8 cellular contexts compared by ENCODE assay signal in genomic region chr6:296151-297122, GRCh38. TPM values are rescaled to one million over a fixed set of nuclear protein-coding genes. Genes with fewer than 3 reads are reported as not detected.
A peak's percentile ranks its signal among the peaks of the same experiment; 100 is the strongest.
DNase-seq lines count a peak whose midpoint lies in the region; ATAC-seq and TF ChIP-seq lines count a peak whose summit lies in the region.

No MANE protein-coding gene starts in this region.

- no peaks in the 10 kb centered on the region; the same call in none of the 2 replicates for H3K36me3 ChIP-seq in GM06990 (ENCODE audit: control insufficient read depth, insufficient read depth, low read length)
- H3K36me3 ChIP-seq in mesenchymal stem cell (ENCODE audit: control insufficient read depth in 1 of 2, insufficient read depth in 2 of 2, low read depth in 1 of 2, low read length in 2 of 2), result no peaks in the 10 kb centered on the region

- peak overlapping the region; percentile 0 for H3K9ac ChIP-seq in mesenchymal stem cell (ENCODE audit: low read length)

- no peak overlapping the region for H3K18ac ChIP-seq in mesenchymal stem cell (ENCODE audit: low read depth in 1 of 2, low read length in 2 of 2)

- TF ChIP-seq CTCF in GM06990 (IDR thresholded peaks at IDR 0.05; ENCODE audit: insufficient read depth, low read length, poor library complexity, severe bottlenecking), result peak; percentile 6

- H3K4me1 ChIP-seq in mesenchymal stem cell (ENCODE audit: control insufficient read depth, insufficient read depth, low read depth, low read length), result peaks cover 5% of the 10 kb centered on the region

- no peak overlapping the region for H2BK120ac ChIP-seq in mesenchymal stem cell (ENCODE audit: low read depth, low read length)

- H3K9me3 ChIP-seq in mesenchymal stem cell (ENCODE audit: control insufficient read depth, low read length), result no peaks in the 10 kb centered on the region

- peaks cover 27% of the 10 kb centered on the region for H3K79me1 ChIP-seq in mesenchymal stem cell (replicated peaks; ENCODE audit: low read length, poor library complexity, severe bottlenecking)

- WGBS in mesenchymal stem cell, result 61% methylated on average over 9 of the region's 9 CpGs

- H4K8ac ChIP-seq in mesenchymal stem cell (ENCODE audit: low read length), result no peak overlapping the region

- H2BK5ac ChIP-seq in mesenchymal stem cell (ENCODE audit: low read depth, low read length, poor library complexity, severe bottlenecking), result no peak overlapping the region

- H3K23ac ChIP-seq in mesenchymal stem cell (ENCODE audit: low read length in 2 of 2), result no peak overlapping the region

- ATAC-seq in GM21529 (IDR thresholded peaks at IDR 0.05; ENCODE audit: unreplicated experiment), result peak; percentile 22

- H2BK12ac ChIP-seq in mesenchymal stem cell (ENCODE audit: low read length in 2 of 2), result no peak overlapping the region

- H2BK15ac ChIP-seq in mesenchymal stem cell (ENCODE audit: low read depth, poor library complexity, severe bottlenecking), result no peak overlapping the region

- H3K14ac ChIP-seq in mesenchymal stem cell (ENCODE audit: low read length in 2 of 2), result no peak overlapping the region

- H2AFZ ChIP-seq in mesenchymal stem cell (ENCODE audit: low read depth, low read length), result no peak overlapping the region

- H3K4me3 ChIP-seq in GM06990 (replicated peaks; ENCODE audit: low read depth, low read length), result peak overlapping the region; percentile 22
- peak overlapping the region in 1 of 2 experiments; percentile 3 for H3K4me3 ChIP-seq in mesenchymal stem cell (ENCODE audit: insufficient read depth in 1 of 2, low read depth in 1 of 2, low read length in 2 of 2)

- H3K27me3 ChIP-seq in GM06990 (replicated peaks; ENCODE audit: control insufficient read depth, insufficient read depth, low read length), result no peaks in the 10 kb centered on the region
- H3K27me3 ChIP-seq in mesenchymal stem cell (ENCODE audit: control insufficient read depth in 1 of 2, insufficient read depth in 1 of 2, low read length in 2 of 2), result no peaks in the 10 kb centered on the region

- no peak overlapping the region for H3K4ac ChIP-seq in mesenchymal stem cell (ENCODE audit: low read depth in 1 of 2, low read length in 2 of 2)

- H4K91ac ChIP-seq in mesenchymal stem cell (ENCODE audit: low read length), result no peak overlapping the region

- no peak overlapping the region for H2AK5ac ChIP-seq in mesenchymal stem cell (ENCODE audit: low read length, severe bottlenecking)

- DNase-seq in GM06990 (ENCODE audit: extremely low read depth, insufficient read length), result peak; percentile 71
- peak; percentile 86 for DNase-seq in RPMI8226
- no peak for DNase-seq in mesenchymal stem cell
- no peak for DNase-seq in RKO (ENCODE audit: low spot score)
- DNase-seq in OCI-M2 (lab: John Stamatoyannopoulos, UW; ENCODE audit: unreplicated experiment), result no peak
- DNase-seq in NCI-H2196 treated with DMSO at 0.1 percent for 48 hours (lab: John Stamatoyannopoulos, UW; ENCODE audit: unreplicated experiment), result no peak
- DNase-seq in NCI-H526 treated with DMSO at 0.1 percent for 48 hours (lab: John Stamatoyannopoulos, UW), result no peak

- no peak overlapping the region for H3K4me2 ChIP-seq in mesenchymal stem cell (ENCODE audit: low read length, poor library complexity, severe bottlenecking)

- H3K27ac ChIP-seq in mesenchymal stem cell (ENCODE audit: low read length, poor library complexity, severe bottlenecking), result no peak overlapping the region

RNA-seq across cellular contexts. Expression of gene DUSP22, which starts 4.2 kb away (rescaled TPM):
- 27.0 TPM for polyA plus RNA-seq in mesenchymal stem cell (2013, experiment 1 of 2)
- 27.3 TPM for polyA plus RNA-seq in mesenchymal stem cell (2013, experiment 2 of 2)

Comparison
In these comparisons a context has a peak if more than half of its experiments do, and no peak if none do; other contexts are left out.
1. DNase-seq: peak in GM06990 (single experiment) and RPMI8226 (single experiment); none in mesenchymal stem cell (single experiment), RKO (single experiment), OCI-M2 (single experiment), NCI-H2196 treated with DMSO at 0.1 percent for 48 hours (single experiment) and NCI-H526 treated with DMSO at 0.1 percent for 48 hours (single experiment).